ENCODE assay signal across 8 cellular contexts in genomic region chr10:103542764-103543616, GRCh38. TPM values are rescaled to one million over a fixed set of nuclear protein-coding genes. Genes with fewer than 3 reads are reported as not detected.
DNase-seq lines count a peak whose midpoint lies in the region; ATAC-seq lines count a peak whose summit lies in the region.

No MANE protein-coding gene starts in this region.

- intact Hi-C loops in CD4-positive, alpha-beta memory T cell (cut with micrococcal nuclease), result loop anchor here (1.0 to 5.0 kb wide), 2 partner anchors 126 to 144 kb away; no protein-coding TSS in a partner anchor
- intact Hi-C loops in activated T-helper 2 cell treated with anti-CD3 and anti-CD28 coated beads, Interferon-gamma antibody, Interleukin-2, Interleukin-4, amounts not matched to agents 10 μg/mL and 5 μg/mL and 100 μg/mL, durations not matched to agents 14 hours and 24 hours and 36 hours (cut with micrococcal nuclease), result no loop called here

- H3K4me3 ChIP-seq in CD4-positive, alpha-beta memory T cell (ENCODE audit: low read length in 2 of 2), result peak overlapping the region in 1 of 2 donors; percentile 23
- H3K4me3 ChIP-seq in H7 (ENCODE audit: insufficient read depth, low read depth, low read length), result no peak overlapping the region; the same call in 1 of the 2 replicates

- H3K36me3 Mint-ChIP-seq in CD4-positive, alpha-beta memory T cell, result no peaks in the 10 kb centered on the region
- H3K36me3 Mint-ChIP-seq in activated T-helper 2 cell treated with anti-CD3 and anti-CD28 coated beads, Interferon-gamma antibody, Interleukin-2, Interleukin-4, amounts not matched to agents 10 μg/mL and 5 μg/mL and 100 μg/mL, durations not matched to agents 14 hours and 24 hours and 36 hours (ENCODE audit: low read depth), result no peaks in the 10 kb centered on the region

- POLR2A ChIA-PET in CD4-positive, alpha-beta memory T cell (lab: Charles Lee; ENCODE audit: partially characterized antibody), result interaction anchor here (1.0 kb wide), 1 partner anchor 41 kb away, joined by 3 read pairs; no protein-coding TSS in a partner anchor

- H3K4me1 Mint-ChIP-seq in CD4-positive, alpha-beta memory T cell, result peaks cover 3 to 17% (median 8%) of the 10 kb centered on the region in 4 donors
- peaks cover 15% of the 10 kb centered on the region for H3K4me1 Mint-ChIP-seq in activated T-helper 2 cell treated with anti-CD3 and anti-CD28 coated beads, Interferon-gamma antibody, Interleukin-2, Interleukin-4, amounts not matched to agents 10 μg/mL and 5 μg/mL and 100 μg/mL, durations not matched to agents 14 hours and 24 hours and 36 hours (ENCODE audit: low read depth)

- no peak overlapping the region for H3K27ac ChIP-seq in CD4-positive, alpha-beta memory T cell (ENCODE audit: low read depth, low read length)

- ATAC-seq in HG02981 (IDR thresholded peaks at IDR 0.05; ENCODE audit: unreplicated experiment) (no peak), GM21786 (IDR thresholded peaks at IDR 0.05; ENCODE audit: unreplicated experiment) (no peak)

- H3K4me3 Mint-ChIP-seq in CD4-positive, alpha-beta memory T cell, result peak overlapping the region; percentile 75 to 91 (median 85)
- peak overlapping the region; percentile 45 for H3K4me3 Mint-ChIP-seq in activated T-helper 2 cell treated with anti-CD3 and anti-CD28 coated beads, Interferon-gamma antibody, Interleukin-2, Interleukin-4, amounts not matched to agents 10 μg/mL and 5 μg/mL and 100 μg/mL, durations not matched to agents 14 hours and 24 hours and 36 hours (ENCODE audit: low read depth)

- H3K36me3 ChIP-seq in CD4-positive, alpha-beta memory T cell (ENCODE audit: insufficient read depth, low read length), result no peaks in the 10 kb centered on the region
- no peaks in the 10 kb centered on the region for H3K36me3 ChIP-seq in H7 (replicated peaks; ENCODE audit: control insufficient read depth, insufficient read depth, low read length)

- peak overlapping the region in 3 of 7 donors; percentile 3 to 36 (median 25) for H3K27ac Mint-ChIP-seq in CD4-positive, alpha-beta memory T cell
- peak overlapping the region; percentile 3 for H3K27ac Mint-ChIP-seq in activated T-helper 2 cell treated with anti-CD3 and anti-CD28 coated beads, Interferon-gamma antibody, Interleukin-2, Interleukin-4, amounts not matched to agents 10 μg/mL and 5 μg/mL and 100 μg/mL, durations not matched to agents 14 hours and 24 hours and 36 hours

- DNase-seq in CD4-positive, alpha-beta memory T cell, result peak; percentile 16 to 51 (median 25)
- DNase-seq in H7 (peak; percentile 84), NCI-H524 (lab: John Stamatoyannopoulos, UW) (peak; percentile 38 to 72), foreskin melanocyte (peak; percentile 58), occipital lobe (lab: John Stamatoyannopoulos, UW) (peak; percentile 78)
- DNase-seq in activated T-helper 2 cell treated with anti-CD3 and anti-CD28 coated beads, Interferon-gamma antibody, Interleukin-2, Interleukin-4, amounts not matched to agents 10 μg/mL and 5 μg/mL and 100 μg/mL, durations not matched to agents 14 hours and 24 hours and 36 hours (ENCODE audit: low spot score), result no peak

- CTCF ChIA-PET in CD4-positive, alpha-beta memory T cell (lab: Charles Lee; ENCODE audit: partially characterized antibody), result interaction anchor here (0.8 to 1.0 kb wide), 4 partner anchors 13 to 57 kb away, joined by 3 to 4 read pairs (median 3); no protein-coding TSS in a partner anchor

- peaks cover 5% of the 10 kb centered on the region for H3K27me3 ChIP-seq in CD4-positive, alpha-beta memory T cell (ENCODE audit: insufficient read depth, low read length)
- H3K27me3 ChIP-seq in H7 (ENCODE audit: control insufficient read depth, insufficient read depth, low read length), result no peaks in the 10 kb centered on the region

- H3K9me3 ChIP-seq in CD4-positive, alpha-beta memory T cell (ENCODE audit: control insufficient read depth in 1 of 2, low read length in 2 of 2), result no peaks in the 10 kb centered on the region

- H3K27me3 Mint-ChIP-seq in CD4-positive, alpha-beta memory T cell, result peaks cover 10 to 11% of the 10 kb centered on the region in 2 donors
- H3K27me3 Mint-ChIP-seq in activated T-helper 2 cell treated with anti-CD3 and anti-CD28 coated beads, Interferon-gamma antibody, Interleukin-2, Interleukin-4, amounts not matched to agents 10 μg/mL and 5 μg/mL and 100 μg/mL, durations not matched to agents 14 hours and 24 hours and 36 hours (ENCODE audit: low read depth), result peaks cover 15% of the 10 kb centered on the region

- no peaks in the 10 kb centered on the region for H3K9me3 Mint-ChIP-seq in CD4-positive, alpha-beta memory T cell
- no peaks in the 10 kb centered on the region for H3K9me3 Mint-ChIP-seq in activated T-helper 2 cell treated with anti-CD3 and anti-CD28 coated beads, Interferon-gamma antibody, Interleukin-2, Interleukin-4, amounts not matched to agents 10 μg/mL and 5 μg/mL and 100 μg/mL, durations not matched to agents 14 hours and 24 hours and 36 hours

- peaks cover 9% of the 10 kb centered on the region for H3K4me1 ChIP-seq in CD4-positive, alpha-beta memory T cell (ENCODE audit: insufficient read depth, low read length)

RNA-seq across cellular contexts. Expression of gene NEURL1, which starts 49.5 kb away (rescaled TPM):
- under 1 TPM; 0.83 to 0.96 TPM for total RNA-seq in CD4-positive, alpha-beta memory T cell
- polyA plus RNA-seq in CD4-positive, alpha-beta memory T cell, result under 1 TPM; 0.76 to 0.82 TPM
- total RNA-seq in H7 (2014; rRNA removed; shearing (Covaris generic)), result 7.9 and 16.5 TPM in 2 replicates
- 1.7 and 2.2 TPM in 2 replicates for total RNA-seq in activated T-helper 2 cell treated with anti-CD3 and anti-CD28 coated beads, Interferon-gamma antibody, Interleukin-2, Interleukin-4, amounts not matched to agents 10 μg/mL and 5 μg/mL and 100 μg/mL, durations not matched to agents 14 hours and 24 hours and 36 hours
- 25.1 TPM for total RNA-seq in occipital lobe
